Comparison of ENCODE assay signal across 13 cellular contexts in the genomic region with DNA sequence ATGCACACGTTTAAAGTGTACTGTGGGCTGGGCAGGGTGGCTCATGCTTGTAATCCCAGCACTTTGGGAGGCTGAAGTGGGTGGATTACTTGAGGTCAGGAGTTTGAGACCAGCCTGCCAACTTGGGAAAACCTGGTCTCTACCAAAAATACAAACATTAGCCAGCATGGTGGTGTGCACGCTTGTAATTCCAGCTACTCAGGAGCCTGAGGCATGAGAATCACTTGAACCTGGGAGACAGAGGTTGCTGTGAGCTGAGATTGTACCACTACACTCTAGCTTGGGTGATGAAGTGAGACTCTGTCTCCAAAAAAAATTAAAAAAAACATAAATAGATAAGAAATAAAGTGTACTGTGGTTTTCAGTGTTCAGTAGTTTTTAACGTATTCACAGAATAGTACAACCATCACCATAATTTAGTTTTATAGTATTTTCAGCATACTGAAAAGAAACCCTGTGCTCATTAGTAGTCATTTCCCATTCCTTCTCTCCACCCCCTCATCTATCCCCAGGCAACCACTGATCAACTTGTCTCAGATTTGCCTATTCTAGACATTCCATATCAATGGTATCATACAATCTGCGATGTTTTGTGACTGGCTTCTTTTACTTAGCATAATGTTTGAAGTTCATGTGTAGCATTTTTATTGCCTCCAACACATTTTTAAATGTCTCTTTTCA. TPM values are rescaled to one million over a fixed set of nuclear protein-coding genes. Genes with fewer than 3 reads are reported as not detected.
DNase-seq lines count a peak whose midpoint lies in the region; ATAC-seq and TF ChIP-seq lines count a peak whose summit lies in the region.
"Had no signal": no experiment of that assay in that cellular context is flagged by ENCODE, and none has a peak within 500 bp of the region (broad histone marks: within the 10 kb centered on the region; RNA-seq: fewer than 3 reads in every experiment).

No MANE protein-coding gene starts in this region.

- DNase-seq in BJ (ENCODE audit: low read depth) (peak; percentile 66), RWPE1 (ENCODE audit: low spot score) (peak; percentile 76), epithelial cell of esophagus (ENCODE audit: low read depth) (peak; percentile 87), NCI-H524 (lab: John Stamatoyannopoulos, UW) (no peak), body of pancreas (no peak), esophagus muscularis mucosa (ENCODE audit: extremely low spot score) (no peak)
- no peak for DNase-seq in naive thymus-derived CD4-positive, alpha-beta T cell
- DNase-seq: CD8-positive, alpha-beta T cell; Right ventricle myocardium superior had no signal

- ATAC-seq in naive thymus-derived CD4-positive, alpha-beta T cell, result no peak
- no peak for ATAC-seq in body of pancreas
- ATAC-seq in HG02678 (IDR thresholded peaks at IDR 0.05; ENCODE audit: unreplicated experiment), result no peak
- ATAC-seq: CD8-positive, alpha-beta T cell had no signal

- H3K27ac ChIP-seq in RWPE1 (peak overlapping the region; percentile 64), body of pancreas (no peak overlapping the region), esophagus muscularis mucosa (replicated peaks in 1 of 4) (no peak overlapping the region)
- no peak overlapping the region for H3K27ac ChIP-seq in naive thymus-derived CD4-positive, alpha-beta T cell (ENCODE audit: low read depth, low read length)
- H3K27ac ChIP-seq: coronary artery, KMS-11 had no signal

- H3K4me1 ChIP-seq in naive thymus-derived CD4-positive, alpha-beta T cell (ENCODE audit: control insufficient read depth in 2 of 2, insufficient read depth in 2 of 2, low read length in 2 of 2), result no peaks in the 10 kb centered on the region
- H3K4me1 ChIP-seq in body of pancreas, result no peaks in the 10 kb centered on the region
- H3K4me1 ChIP-seq in esophagus muscularis mucosa, result peaks cover 17 to 34% (median 30%) of the 10 kb centered on the region in 4 donors

- H3K4me1 Mint-ChIP-seq in naive thymus-derived CD4-positive, alpha-beta T cell, result peaks cover 5 to 36% (median 28%) of the 10 kb centered on the region in 7 donors

- no peak for TF ChIP-seq POLR2A in body of pancreas (IDR thresholded peaks at IDR 0.05)
- no peak for TF ChIP-seq POLR2A in esophagus muscularis mucosa (IDR thresholded peaks at IDR 0.05; ENCODE audit: low read depth)

- H3K4me3 ChIP-seq in BJ (ENCODE audit: low read depth, low read length) (no peak overlapping the region), epithelial cell of esophagus (ENCODE audit: low read length) (no peak overlapping the region), body of pancreas (no peak overlapping the region), esophagus muscularis mucosa (no peak overlapping the region)
- H3K4me3 ChIP-seq in naive thymus-derived CD4-positive, alpha-beta T cell (ENCODE audit: low read length), result no peak overlapping the region
- H3K4me3 ChIP-seq: coronary artery had no signal

- no peaks in the 10 kb centered on the region for H3K36me3 ChIP-seq in BJ (ENCODE audit: control insufficient read depth, insufficient read depth, low read length)
- H3K36me3 ChIP-seq in naive thymus-derived CD4-positive, alpha-beta T cell (ENCODE audit: control insufficient read depth in 2 of 3, insufficient read depth in 3 of 3, low read length in 3 of 3), result no peaks in the 10 kb centered on the region
- H3K36me3 ChIP-seq in body of pancreas (replicated peaks in 1 of 2; ENCODE audit: insufficient read depth in 1 of 2, low read depth in 2 of 2), result no peaks in the 10 kb centered on the region
- peaks cover 0 to 5% (median 0%) of the 10 kb centered on the region in 4 donors for H3K36me3 ChIP-seq in esophagus muscularis mucosa

- TF ChIP-seq CTCF in BJ (IDR thresholded peaks at IDR 0.05; ENCODE audit: insufficient read depth, low read depth, low read length), result no peak
- no peak for TF ChIP-seq CTCF in RWPE1 (conservative IDR thresholded peaks at IDR 0.05; ENCODE audit: low read depth)
- no peak for TF ChIP-seq CTCF in epithelial cell of esophagus (IDR thresholded peaks at IDR 0.05; ENCODE audit: insufficient read depth, low read depth, low read length, missing control alignments)
- TF ChIP-seq CTCF in body of pancreas (IDR thresholded peaks at IDR 0.05), result no peak
- no peak for TF ChIP-seq CTCF in esophagus muscularis mucosa (IDR thresholded peaks at IDR 0.05)

- H3K27me3 Mint-ChIP-seq in naive thymus-derived CD4-positive, alpha-beta T cell, result no peaks in the 10 kb centered on the region

- POLR2A ChIA-PET in BJ (lab: Charles Lee) (no interaction called here), RWPE1 (lab: Yijun Ruan, JAX; ENCODE audit: low non-redundant PET) (no interaction called here)
- POLR2A ChIA-PET in naive thymus-derived CD4-positive, alpha-beta T cell (lab: Charles Lee), result no interaction called here

- H3K27ac Mint-ChIP-seq in naive thymus-derived CD4-positive, alpha-beta T cell, result peak overlapping the region in 5 of 9 donors; percentile 6 to 38 (median 25)
- H3K27ac Mint-ChIP-seq: activated T-helper 2 cell treated with anti-CD3 and anti-CD28 coated beads, Interferon-gamma antibody, Interleukin-2, Interleukin-4, amounts not matched to agents 10 μg/mL and 5 μg/mL and 100 μg/mL, durations not matched to agents 14 hours and 24 hours and 36 hours; CD8-positive, alpha-beta T cell had no signal

- 66 to 78% methylated on average over 4 of the region's 4 CpGs for WGBS in body of pancreas, 2 donors
- WGBS in esophagus muscularis mucosa, result 79% methylated on average over 4 of the region's 4 CpGs

- H3K9me3 Mint-ChIP-seq in naive thymus-derived CD4-positive, alpha-beta T cell, result peaks cover 0 to 3% (median 0%) of the 10 kb centered on the region in 11 donors
- H3K9me3 Mint-ChIP-seq: activated T-helper 2 cell treated with anti-CD3 and anti-CD28 coated beads, Interferon-gamma antibody, Interleukin-2, Interleukin-4, amounts not matched to agents 10 μg/mL and 5 μg/mL and 100 μg/mL, durations not matched to agents 14 hours and 24 hours and 36 hours; CD8-positive, alpha-beta T cell had no signal

- H3K27me3 ChIP-seq in BJ (ENCODE audit: control insufficient read depth, insufficient read depth, low read length) (no peaks in the 10 kb centered on the region), body of pancreas (no peaks in the 10 kb centered on the region), esophagus muscularis mucosa (no peaks in the 10 kb centered on the region)
- no peaks in the 10 kb centered on the region for H3K27me3 ChIP-seq in naive thymus-derived CD4-positive, alpha-beta T cell (ENCODE audit: control insufficient read depth in 2 of 2, insufficient read depth in 2 of 2, low read length in 2 of 2)

- intact Hi-C loops in naive thymus-derived CD4-positive, alpha-beta T cell (cut with micrococcal nuclease), result no loop called here
- intact Hi-C loops in body of pancreas (cut with DNase I) (no loop called here), esophagus muscularis mucosa (cut with DNase I) (no loop called here)

- CTCF ChIA-PET in BJ (lab: Yijun Ruan, JAX) (interaction anchor here (1.3 kb wide), 1 partner anchor 12 kb away, joined by 3 read pairs; no protein-coding TSS in a partner anchor), RWPE1 (lab: Yijun Ruan, JAX) (interaction anchor here (0.6 kb wide), 1 partner anchor 617 kb away, joined by 6 read pairs; no protein-coding TSS in a partner anchor)
- CTCF ChIA-PET in naive thymus-derived CD4-positive, alpha-beta T cell (lab: Charles Lee), result no interaction called here

- peak overlapping the region in 2 of 10 donors; percentile 7 to 16 for H3K4me3 Mint-ChIP-seq in naive thymus-derived CD4-positive, alpha-beta T cell
- H3K4me3 Mint-ChIP-seq: CD8-positive, alpha-beta T cell had no signal

- no peaks in the 10 kb centered on the region for H3K9me3 ChIP-seq in naive thymus-derived CD4-positive, alpha-beta T cell (ENCODE audit: control insufficient read depth in 2 of 3, low read length in 3 of 3)
- H3K9me3 ChIP-seq in body of pancreas, result no peaks in the 10 kb centered on the region
- H3K9me3 ChIP-seq in esophagus muscularis mucosa, result no peaks in the 10 kb centered on the region

- peaks cover 0 to 12% (median 11%) of the 10 kb centered on the region in 5 donors for H3K36me3 Mint-ChIP-seq in naive thymus-derived CD4-positive, alpha-beta T cell

- TF ChIP-seq EP300 in esophagus muscularis mucosa (IDR thresholded peaks at IDR 0.05), result no peak

RNA-seq across cellular contexts. Expression of a gene that starts 19.1 kb away (rescaled TPM):
- 25.5 and 40.5 TPM in 2 replicates for polyA plus RNA-seq in BJ (2011; rRNA removed)
- 24.3 and 27.5 TPM in 2 replicates for polyA minus RNA-seq in BJ (2011; rRNA and poly(A)+ RNA removed)
- 10 to 100 TPM; 53.2 to 87.5 (median 77.2) TPM for total RNA-seq in naive thymus-derived CD4-positive, alpha-beta T cell
- 10 to 100 TPM; 17.8 to 24.4 TPM for polyA plus RNA-seq in naive thymus-derived CD4-positive, alpha-beta T cell
- total RNA-seq in body of pancreas (10 to 100 TPM; 13.2 to 17.1 TPM), esophagus muscularis mucosa (100 to 1,000 TPM in 2 of 4 donors, 10 to 100 TPM in 2; 82.5 to 165 (median 111) TPM)

Comparison
In these comparisons a context has a peak if more than half of its experiments do, and no peak if none do; other contexts are left out.
1. DNase-seq: peak in BJ (single experiment), RWPE1 (single experiment) and epithelial cell of esophagus (single experiment); none in naive thymus-derived CD4-positive, alpha-beta T cell (0 of 9), NCI-H524 (0 of 2), body of pancreas (0 of 4) and esophagus muscularis mucosa (single experiment).